In genomic region chr4:171449082-171449481, GRCh38 we compare ENCODE assay signal across 23 cellular contexts.
DNase-seq lines count a peak whose midpoint lies in the region; ATAC-seq and TF ChIP-seq lines count a peak whose summit lies in the region.
"Had no signal": no experiment of that assay in that cellular context is flagged by ENCODE, and none has a peak within 500 bp of the region (broad histone marks: within the 10 kb centered on the region; RNA-seq: fewer than 3 reads in every experiment).

No MANE protein-coding gene starts in this region.

- no peaks in the 10 kb centered on the region for H3K9me3 Mint-ChIP-seq in type B pancreatic cell

- no peaks in the 10 kb centered on the region for H3K9me3 ChIP-seq in SK-N-MC (ENCODE audit: low read depth, low read length)
- H3K9me3 ChIP-seq: BE2C, BLaER1 had no signal

- no peaks in the 10 kb centered on the region for H3K4me1 Mint-ChIP-seq in type B pancreatic cell (ENCODE audit: unreplicated experiment)
- H3K4me1 Mint-ChIP-seq: CD14-positive monocyte; CD4-positive, alpha-beta memory T cell; CD4-positive, CD25-positive, alpha-beta regulatory T cell; CD8-positive, alpha-beta memory T cell had no signal

- H3K4me3 ChIP-seq in SK-N-MC: no peak overlapping the region; the same call in 1 of the 2 replicates
- H3K4me3 ChIP-seq: BLaER1, GM12878 had no signal

- DNase-seq in SK-N-MC (ENCODE audit: low read depth, low spot score) (no peak), KG1 (lab: John Stamatoyannopoulos, UW) (no peak), type B pancreatic cell (ENCODE audit: extremely low spot score, unreplicated experiment) (no peak), NCI-H2107 (lab: John Stamatoyannopoulos, UW) (no peak)
- DNase-seq: 8988T; ACHN; BE2C; C1 segment of cervical spinal cord; CD4-positive, alpha-beta memory T cell; CD4-positive, CD25-positive, alpha-beta regulatory T cell; CD8-positive, alpha-beta memory T cell; COR-L47; DMS 273 treated with DMSO at 0.1 percent for 48 hours; DMS153; DMS53; DMS79; DND-41; EL; GDM1 had no signal

- peak overlapping the region; percentile 55; the same call in 1 of the 2 replicates for H3K27ac ChIP-seq in SK-N-MC
- H3K27ac ChIP-seq: BLaER1 had no signal

- no peak for TF ChIP-seq CTCF in type B pancreatic cell (conservative IDR thresholded peaks at IDR 0.05)

- H3K36me3 ChIP-seq in SK-N-MC (ENCODE audit: insufficient read depth, low read length): no peaks in the 10 kb centered on the region
- H3K36me3 ChIP-seq: BE2C, BLaER1 had no signal

- H3K27ac Mint-ChIP-seq in type B pancreatic cell: no peak overlapping the region
- H3K27ac Mint-ChIP-seq: CD14-positive monocyte; CD4-positive, alpha-beta memory T cell; CD4-positive, CD25-positive, alpha-beta regulatory T cell; CD8-positive, alpha-beta memory T cell had no signal

- no peaks in the 10 kb centered on the region for H3K36me3 Mint-ChIP-seq in type B pancreatic cell
- H3K36me3 Mint-ChIP-seq: CD14-positive monocyte; CD4-positive, alpha-beta memory T cell; CD4-positive, CD25-positive, alpha-beta regulatory T cell; CD8-positive, alpha-beta memory T cell had no signal

- H3K4me3 Mint-ChIP-seq in type B pancreatic cell: no peak overlapping the region
- H3K4me3 Mint-ChIP-seq: CD14-positive monocyte; CD4-positive, alpha-beta memory T cell; CD4-positive, CD25-positive, alpha-beta regulatory T cell; CD8-positive, alpha-beta memory T cell had no signal

- peak; percentile 56 for ATAC-seq in HG03060 (IDR thresholded peaks at IDR 0.05; ENCODE audit: low read depth, unreplicated experiment)
- ATAC-seq: GM12878 had no signal

- H3K9ac ChIP-seq in SK-N-MC (ENCODE audit: insufficient read length): no peak overlapping the region
- H3K9ac ChIP-seq: BLaER1 had no signal

- H3K27me3 Mint-ChIP-seq in type B pancreatic cell: no peaks in the 10 kb centered on the region
- H3K27me3 Mint-ChIP-seq: CD4-positive, alpha-beta memory T cell; CD4-positive, CD25-positive, alpha-beta regulatory T cell; CD8-positive, alpha-beta memory T cell had no signal
